In the genomic region with DNA sequence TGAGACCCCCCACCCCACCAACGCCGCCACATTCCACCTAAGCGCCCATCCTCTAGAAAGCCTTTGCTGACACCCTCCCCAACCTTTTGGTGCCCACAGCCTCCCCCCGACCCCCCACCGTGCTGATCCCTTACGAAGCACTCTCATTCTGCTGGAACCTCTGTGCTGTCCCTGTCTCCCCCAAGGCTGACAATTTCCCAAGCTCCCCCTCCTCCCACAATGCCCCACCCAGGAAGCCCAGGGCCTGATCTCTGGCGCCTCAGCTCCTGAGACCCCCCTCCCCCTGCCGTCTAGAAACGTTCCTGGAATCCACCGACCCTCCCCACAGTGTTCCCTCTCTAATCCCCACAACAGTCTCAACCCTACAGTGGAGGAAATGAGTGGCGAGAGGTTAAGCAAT, we compare ENCODE assay signal across 9 cellular contexts. TPM values are rescaled to one million over a fixed set of nuclear protein-coding genes. Genes with fewer than 3 reads are reported as not detected.
DNase-seq lines count a peak whose midpoint lies in the region; ATAC-seq and TF ChIP-seq lines count a peak whose summit lies in the region.
"Had no signal": no experiment of that assay in that cellular context is flagged by ENCODE, and none has a peak within 500 bp of the region (broad histone marks: within the 10 kb centered on the region; RNA-seq: fewer than 3 reads in every experiment).

No MANE protein-coding gene starts in this region.

- H3K27me3 ChIP-seq in left ventricle myocardium inferior (ENCODE audit: low read depth): no peaks in the 10 kb centered on the region
- H3K27me3 ChIP-seq in naive thymus-derived CD4-positive, alpha-beta T cell (ENCODE audit: control insufficient read depth in 2 of 2, insufficient read depth in 2 of 2, low read length in 2 of 2): no peaks in the 10 kb centered on the region
- no peaks in the 10 kb centered on the region for H3K27me3 ChIP-seq in uterus

- POLR2A ChIA-PET in naive thymus-derived CD4-positive, alpha-beta T cell (lab: Charles Lee): interaction anchor here (0.6 kb wide), 1 partner anchor 7 kb away, joined by 3 read pairs; no protein-coding TSS in a partner anchor

- H3K36me3 ChIP-seq in left ventricle myocardium inferior (peaks cover 15% of the 10 kb centered on the region), uterus (no peaks in the 10 kb centered on the region)
- H3K36me3 ChIP-seq in naive thymus-derived CD4-positive, alpha-beta T cell (ENCODE audit: control insufficient read depth in 2 of 3, insufficient read depth in 3 of 3, low read length in 3 of 3): no peaks in the 10 kb centered on the region

- no peak for TF ChIP-seq POLR2A in uterus (IDR thresholded peaks at IDR 0.05)

- no peak for DNase-seq in left ventricle myocardium inferior
- no peak for DNase-seq in left cardiac atrium
- no peak for DNase-seq in central memory CD8-positive, alpha-beta T cell (ENCODE audit: low spot score in 2 of 2)
- no peak for DNase-seq in naive thymus-derived CD4-positive, alpha-beta T cell
- DNase-seq in uterus: no peak
- DNase-seq in NCI-H1105 (lab: John Stamatoyannopoulos, UW): no peak
- DNase-seq: activated CD8-positive, alpha-beta memory T cell treated with anti-CD3 and anti-CD28 coated beads, Interleukin-2, amount 50 U/mL, for 4 hours had no signal

- H3K9me3 ChIP-seq in left ventricle myocardium inferior (replicated peaks) (peaks cover 39% of the 10 kb centered on the region), uterus (peaks cover 0 to 7% of the 10 kb centered on the region in 2 donors)
- H3K9me3 ChIP-seq in naive thymus-derived CD4-positive, alpha-beta T cell (ENCODE audit: control insufficient read depth in 2 of 3, low read length in 3 of 3): peaks cover 0 to 9% (median 4%) of the 10 kb centered on the region in 3 experiments

- TF ChIP-seq CTCF in left ventricle myocardium inferior (IDR thresholded peaks at IDR 0.05; ENCODE audit: borderline replicate concordance): no peak
- no peak for TF ChIP-seq CTCF in uterus (IDR thresholded peaks at IDR 0.05)

- H3K4me1 Mint-ChIP-seq in central memory CD8-positive, alpha-beta T cell: peaks cover 7% of the 10 kb centered on the region
- H3K4me1 Mint-ChIP-seq in naive thymus-derived CD4-positive, alpha-beta T cell: peaks cover 0 to 14% (median 5%) of the 10 kb centered on the region in 7 donors

- H3K27ac ChIP-seq in left ventricle myocardium inferior (replicated peaks): peak overlapping the region; percentile 95
- H3K27ac ChIP-seq in naive thymus-derived CD4-positive, alpha-beta T cell (ENCODE audit: low read depth, low read length): no peak overlapping the region
- peak overlapping the region; percentile 82 for H3K27ac ChIP-seq in uterus

- ATAC-seq in left cardiac atrium: no peak
- no peak for ATAC-seq in central memory CD8-positive, alpha-beta T cell (replicated peaks; ENCODE audit: extremely low read depth, poor library complexity, severe bottlenecking)
- no peak for ATAC-seq in naive thymus-derived CD4-positive, alpha-beta T cell
- ATAC-seq in HG03097 (IDR thresholded peaks at IDR 0.05; ENCODE audit: low FRiP score, unreplicated experiment): no peak
- no peak for ATAC-seq in HG02970 (IDR thresholded peaks at IDR 0.05; ENCODE audit: low FRiP score, unreplicated experiment)

- H3K4me3 Mint-ChIP-seq in central memory CD8-positive, alpha-beta T cell: peak overlapping the region; percentile 83
- peak overlapping the region; percentile 33 to 91 (median 82) for H3K4me3 Mint-ChIP-seq in naive thymus-derived CD4-positive, alpha-beta T cell

- H3K4me3 ChIP-seq in left ventricle myocardium inferior (peak overlapping the region; percentile 61), uterus (peak overlapping the region in 1 of 2 donors; percentile 37)
- no peak overlapping the region for H3K4me3 ChIP-seq in naive thymus-derived CD4-positive, alpha-beta T cell (ENCODE audit: low read length)

- H3K27me3 Mint-ChIP-seq in central memory CD8-positive, alpha-beta T cell: no peaks in the 10 kb centered on the region
- peaks cover 0 to 38% (median 0%) of the 10 kb centered on the region in 5 donors for H3K27me3 Mint-ChIP-seq in naive thymus-derived CD4-positive, alpha-beta T cell

- H3K36me3 Mint-ChIP-seq in central memory CD8-positive, alpha-beta T cell (ENCODE audit: insufficient read depth): peaks cover 1% of the 10 kb centered on the region
- peaks cover 0 to 6% (median 0%) of the 10 kb centered on the region in 5 donors for H3K36me3 Mint-ChIP-seq in naive thymus-derived CD4-positive, alpha-beta T cell

- intact Hi-C loops in left ventricle myocardium inferior (cut with micrococcal nuclease) (no loop called here), left cardiac atrium (cut with DNase I) (loop anchor here in 1 of 2 donors (5.0 to 10.0 kb wide), 2 partner anchors 47 to 140 kb away; a partner anchor contains a TSS), uterus (cut with DNase I; ENCODE audit: low total_unique reads) (no loop called here)
- intact Hi-C loops in naive thymus-derived CD4-positive, alpha-beta T cell (cut with micrococcal nuclease): loop anchor here in 1 of 2 donors (5.0 kb wide), 1 partner anchor 153 kb away; a partner anchor contains a TSS

- peaks cover 19% of the 10 kb centered on the region for H3K9me3 Mint-ChIP-seq in central memory CD8-positive, alpha-beta T cell
- H3K9me3 Mint-ChIP-seq in naive thymus-derived CD4-positive, alpha-beta T cell: peaks cover 5 to 33% (median 24%) of the 10 kb centered on the region in 11 donors

- CTCF ChIA-PET in naive thymus-derived CD4-positive, alpha-beta T cell (lab: Charles Lee): interaction anchor here (1.2 kb wide), 1 partner anchor 56 kb away, joined by 3 read pairs; no protein-coding TSS in a partner anchor

- H3K4me1 ChIP-seq in left ventricle myocardium inferior (peaks cover 50% of the 10 kb centered on the region), uterus (peaks cover 0 to 7% of the 10 kb centered on the region in 2 donors)
- H3K4me1 ChIP-seq in naive thymus-derived CD4-positive, alpha-beta T cell (ENCODE audit: control insufficient read depth in 2 of 2, insufficient read depth in 2 of 2, low read length in 2 of 2): peaks cover 0 to 11% of the 10 kb centered on the region in 2 donors

- peak overlapping the region; percentile 46 for H3K27ac Mint-ChIP-seq in central memory CD8-positive, alpha-beta T cell (ENCODE audit: low read depth)
- peak overlapping the region in 7 of 9 donors; percentile 39 to 85 (median 68) for H3K27ac Mint-ChIP-seq in naive thymus-derived CD4-positive, alpha-beta T cell

RNA-seq across cellular contexts. Expression of a gene that starts 18.4 kb away (rescaled TPM):
- total RNA-seq in left ventricle myocardium inferior (7,440 TPM), left cardiac atrium (100 to 1,000 TPM; 157 to 557 TPM), uterus (1 to 10 TPM in 3 of 4 donors, not detected in 1; 4.9 to 9.6 (median 6.0) TPM)
- total RNA-seq in naive thymus-derived CD4-positive, alpha-beta T cell: not detected
- not detected for polyA plus RNA-seq in naive thymus-derived CD4-positive, alpha-beta T cell

RNA-seq across cellular contexts. Expression of a gene that starts 32.7 kb away (rescaled TPM):
- 6.4 TPM for total RNA-seq in left ventricle myocardium inferior
- 10 to 100 TPM in 1 of 2 donors, 1 to 10 TPM in 1; 5.4 to 10.0 TPM for total RNA-seq in left cardiac atrium
- not detected for total RNA-seq in naive thymus-derived CD4-positive, alpha-beta T cell
- not detected for polyA plus RNA-seq in naive thymus-derived CD4-positive, alpha-beta T cell
- total RNA-seq in uterus: 10 to 100 TPM in 3 of 4 donors, under 1 TPM in 1; 0.51 to 29.9 (median 18.9) TPM

Comparison
In these comparisons a context has a peak if more than half of its experiments do, and no peak if none do; other contexts are left out.
1. RNA of a gene that starts 18.4 kb away (total RNA-seq): 7,440 TPM in left ventricle myocardium inferior (single experiment) and 157 to 557 TPM in left cardiac atrium; 4.9 to 9.6 TPM in uterus and not detected in naive thymus-derived CD4-positive, alpha-beta T cell; every median in the first group is over 10 times any median in the second.